Comparison of ENCODE assay signal across 15 cellular contexts in the genomic region with DNA sequence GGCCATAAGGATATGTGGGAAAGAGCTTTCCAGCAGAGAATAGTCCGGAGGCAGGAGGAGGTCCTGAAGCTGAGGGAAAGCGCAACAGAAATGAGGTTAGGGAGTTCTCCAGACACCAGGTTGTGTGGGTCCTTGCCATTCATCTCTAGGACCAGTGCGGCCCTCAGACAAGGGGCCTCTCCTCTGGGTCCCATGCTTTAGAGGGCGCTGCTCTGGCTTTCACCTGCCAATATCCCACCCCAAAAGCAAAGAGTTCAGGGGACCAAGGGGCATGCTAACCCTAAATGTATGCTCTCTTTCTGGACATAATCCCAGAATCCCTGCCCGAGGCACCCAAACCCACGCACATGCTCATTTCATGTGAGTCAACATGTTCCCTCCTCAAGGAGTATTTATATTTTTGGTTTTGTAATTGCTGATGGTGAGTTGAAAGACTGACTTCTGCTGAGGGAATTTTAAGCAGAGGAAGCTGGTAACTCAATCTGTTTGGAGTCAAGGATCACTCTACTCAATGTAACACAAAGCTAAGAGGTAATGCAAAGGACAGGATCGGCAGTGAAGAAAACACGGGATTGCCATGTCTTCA. TPM values are rescaled to one million over a fixed set of nuclear protein-coding genes. Genes with fewer than 3 reads are reported as not detected.
DNase-seq lines count a peak whose midpoint lies in the region; ATAC-seq, FAIRE-seq and TF ChIP-seq lines count a peak whose summit lies in the region.
"Had no signal": no experiment of that assay in that cellular context is flagged by ENCODE, and none has a peak within 500 bp of the region (broad histone marks: within the 10 kb centered on the region; RNA-seq: fewer than 3 reads in every experiment).

No MANE protein-coding gene starts in this region.

- H3K27ac Mint-ChIP-seq in CD4-positive, alpha-beta T cell: no peak overlapping the region
- H3K27ac Mint-ChIP-seq in activated CD4-positive, alpha-beta memory T cell treated with anti-CD3 and anti-CD28 coated beads, Interleukin-2, amount 10 ng/mL, durations not matched to agents 7 days and 5 days: no peak overlapping the region
- H3K27ac Mint-ChIP-seq in activated CD4-positive, alpha-beta T cell treated with anti-CD3 and anti-CD28 coated beads for 36 hours: no peak overlapping the region

- no peaks in the 10 kb centered on the region for H3K9me3 Mint-ChIP-seq in CD4-positive, alpha-beta T cell
- no peaks in the 10 kb centered on the region for H3K9me3 Mint-ChIP-seq in activated CD4-positive, alpha-beta memory T cell treated with anti-CD3 and anti-CD28 coated beads, Interleukin-2, amount 10 ng/mL, durations not matched to agents 7 days and 5 days
- no peaks in the 10 kb centered on the region for H3K9me3 Mint-ChIP-seq in activated CD4-positive, alpha-beta T cell treated with anti-CD3 and anti-CD28 coated beads for 36 hours (ENCODE audit: low read depth)
- H3K9me3 Mint-ChIP-seq: CD8-positive, alpha-beta memory T cell had no signal

- TF ChIP-seq CTCF in CD4-positive, alpha-beta T cell (IDR thresholded peaks at IDR 0.05): no peak

- POLR2A ChIA-PET in CD4-positive, alpha-beta T cell (lab: Charles Lee): interaction anchor here (1.1 kb wide), 1 partner anchor 14 kb away, joined by 3 read pairs; the partner anchor contains the start of gene RPL34
- POLR2A ChIA-PET in activated CD4-positive, alpha-beta memory T cell treated with anti-CD3 and anti-CD28 coated beads, Interleukin-2, amount 10 ng/mL, durations not matched to agents 7 days and 5 days (lab: Charles Lee): interaction anchor here (1.9 to 2.2 kb wide), 2 partner anchors 8 to 11 kb away, joined by 7 to 8 read pairs; no protein-coding TSS in a partner anchor
- POLR2A ChIA-PET in activated CD4-positive, alpha-beta T cell treated with anti-CD3 and anti-CD28 coated beads for 36 hours (lab: Charles Lee): interaction anchor here (1.4 kb wide), 1 partner anchor 8 kb away, joined by 3 read pairs; no protein-coding TSS in a partner anchor

- no peak overlapping the region for H3K4me3 ChIP-seq in SK-N-MC

- no peak overlapping the region for H3K4me3 Mint-ChIP-seq in CD4-positive, alpha-beta T cell
- H3K4me3 Mint-ChIP-seq in activated CD4-positive, alpha-beta memory T cell treated with anti-CD3 and anti-CD28 coated beads, Interleukin-2, amount 10 ng/mL, durations not matched to agents 7 days and 5 days: no peak overlapping the region
- H3K4me3 Mint-ChIP-seq in activated CD4-positive, alpha-beta T cell treated with anti-CD3 and anti-CD28 coated beads for 36 hours: no peak overlapping the region
- H3K4me3 Mint-ChIP-seq: CD8-positive, alpha-beta memory T cell had no signal

- peaks cover 48% of the 10 kb centered on the region for H3K36me3 ChIP-seq in SK-N-MC (ENCODE audit: insufficient read depth, low read length)

- intact Hi-C loops in CD4-positive, alpha-beta T cell (cut with DNase I, micrococcal nuclease): no loop called here
- intact Hi-C loops in activated CD4-positive, alpha-beta T cell treated with anti-CD3 and anti-CD28 coated beads for 36 hours (cut with DNase I, micrococcal nuclease): no loop called here

- FAIRE-seq in G401.6 (lab: Jason Lieb, UNC): peak; percentile 23
- FAIRE-seq: HTR-8/SVneo had no signal

- no peaks in the 10 kb centered on the region for H3K4me1 Mint-ChIP-seq in CD4-positive, alpha-beta T cell (ENCODE audit: low read depth)
- no peaks in the 10 kb centered on the region for H3K4me1 Mint-ChIP-seq in activated CD4-positive, alpha-beta memory T cell treated with anti-CD3 and anti-CD28 coated beads, Interleukin-2, amount 10 ng/mL, durations not matched to agents 7 days and 5 days
- no peaks in the 10 kb centered on the region for H3K4me1 Mint-ChIP-seq in activated CD4-positive, alpha-beta T cell treated with anti-CD3 and anti-CD28 coated beads for 36 hours
- H3K4me1 Mint-ChIP-seq: CD8-positive, alpha-beta memory T cell had no signal

- H3K27me3 ChIP-seq in CD4-positive, alpha-beta T cell (ENCODE audit: control insufficient read depth, insufficient read depth, low read length): no peaks in the 10 kb centered on the region

- no peak for DNase-seq in CD4-positive, alpha-beta T cell
- DNase-seq in SK-N-MC (ENCODE audit: low read depth, low spot score) (no peak), fibroblast of gingiva (ENCODE audit: low read depth) (peak; percentile 71), NCI-H2107 treated with DMSO at 0.1 percent for 48 hours (lab: John Stamatoyannopoulos, UW; ENCODE audit: unreplicated experiment) (no peak)
- no peak for DNase-seq in stimulated activated naive CD4-positive, alpha-beta T cell (lab: John Stamatoyannopoulos, UW)
- DNase-seq in activated CD4-positive, alpha-beta memory T cell treated with anti-CD3 and anti-CD28 coated beads, Interleukin-2, amount 10 ng/mL, durations not matched to agents 7 days and 5 days: no peak
- no peak for DNase-seq in activated CD4-positive, alpha-beta T cell treated with anti-CD3 and anti-CD28 coated beads for 36 hours
- DNase-seq: CD8-positive, alpha-beta memory T cell; NCI-H1092 treated with DMSO at 0.1 percent for 48 hours; NCI-H1694 treated with DMSO at 0.1 percent for 48 hours; NCI-H446; Right ventricle myocardium superior had no signal

- CTCF ChIA-PET in CD4-positive, alpha-beta T cell (lab: Charles Lee): no interaction called here
- CTCF ChIA-PET in activated CD4-positive, alpha-beta memory T cell treated with anti-CD3 and anti-CD28 coated beads, Interleukin-2, amount 10 ng/mL, durations not matched to agents 7 days and 5 days (lab: Charles Lee): no interaction called here
- CTCF ChIA-PET in activated CD4-positive, alpha-beta T cell treated with anti-CD3 and anti-CD28 coated beads for 36 hours (lab: Charles Lee): interaction anchor here (0.8 to 2.6 kb wide), 3 partner anchors 9 to 145 kb away, joined by 3 to 12 read pairs (median 3); partner anchors contain the start of gene OSTC

- peaks cover 59% of the 10 kb centered on the region for H3K36me3 Mint-ChIP-seq in CD4-positive, alpha-beta T cell (ENCODE audit: low read depth)
- peaks cover 38% of the 10 kb centered on the region for H3K36me3 Mint-ChIP-seq in activated CD4-positive, alpha-beta memory T cell treated with anti-CD3 and anti-CD28 coated beads, Interleukin-2, amount 10 ng/mL, durations not matched to agents 7 days and 5 days (ENCODE audit: low read depth)
- peaks cover 52% of the 10 kb centered on the region for H3K36me3 Mint-ChIP-seq in activated CD4-positive, alpha-beta T cell treated with anti-CD3 and anti-CD28 coated beads for 36 hours (ENCODE audit: low read depth)

- H3K9me3 ChIP-seq in CD4-positive, alpha-beta T cell (ENCODE audit: control insufficient read depth, low read length): no peaks in the 10 kb centered on the region
- no peaks in the 10 kb centered on the region for H3K9me3 ChIP-seq in SK-N-MC (ENCODE audit: low read depth, low read length)

- peak overlapping the region; percentile 23 for H3K27ac ChIP-seq in CD4-positive, alpha-beta T cell (ENCODE audit: low read depth, low read length)
- H3K27ac ChIP-seq in SK-N-MC: peak overlapping the region; percentile 78

- no peaks in the 10 kb centered on the region for H3K27me3 Mint-ChIP-seq in CD4-positive, alpha-beta T cell
- H3K27me3 Mint-ChIP-seq in activated CD4-positive, alpha-beta memory T cell treated with anti-CD3 and anti-CD28 coated beads, Interleukin-2, amount 10 ng/mL, durations not matched to agents 7 days and 5 days: no peaks in the 10 kb centered on the region
- no peaks in the 10 kb centered on the region for H3K27me3 Mint-ChIP-seq in activated CD4-positive, alpha-beta T cell treated with anti-CD3 and anti-CD28 coated beads for 36 hours
- H3K27me3 Mint-ChIP-seq: CD8-positive, alpha-beta memory T cell had no signal

- no peak overlapping the region for H3K9ac ChIP-seq in SK-N-MC (ENCODE audit: insufficient read length)

- no peak for ATAC-seq in CD4-positive, alpha-beta T cell (ENCODE audit: poor library complexity)
- no peak for ATAC-seq in activated CD4-positive, alpha-beta T cell treated with anti-CD3 and anti-CD28 coated beads for 36 hours
- ATAC-seq: HCT116 had no signal

RNA-seq across cellular contexts. Expression of gene RPL34, which starts 14.8 kb away (rescaled TPM):
- 1,000 to 10,000 TPM; 3,283 to 3,551 TPM for total RNA-seq in CD4-positive, alpha-beta T cell
- total RNA-seq in activated CD4-positive, alpha-beta memory T cell treated with anti-CD3 and anti-CD28 coated beads, Interleukin-2, amount 10 ng/mL, durations not matched to agents 7 days and 5 days: 1,000 to 10,000 TPM; 1,156 to 1,199 TPM
- 1,000 to 10,000 TPM; 1,121 to 1,847 TPM for total RNA-seq in activated CD4-positive, alpha-beta T cell treated with anti-CD3 and anti-CD28 coated beads for 36 hours

RNA-seq across cellular contexts. Expression of gene OSTC, which starts 15.2 kb away (rescaled TPM):
- total RNA-seq in CD4-positive, alpha-beta T cell: 10 to 100 TPM; 21.8 to 25.5 TPM
- 10 to 100 TPM; 81.4 to 85.1 TPM for total RNA-seq in activated CD4-positive, alpha-beta memory T cell treated with anti-CD3 and anti-CD28 coated beads, Interleukin-2, amount 10 ng/mL, durations not matched to agents 7 days and 5 days
- 10 to 100 TPM; 50.5 to 78.5 TPM for total RNA-seq in activated CD4-positive, alpha-beta T cell treated with anti-CD3 and anti-CD28 coated beads for 36 hours
